In genomic region chr10:69802424-69803161, GRCh38 we compare ENCODE assay signal across 8 cellular contexts. TPM values are rescaled to one million over a fixed set of nuclear protein-coding genes. Genes with fewer than 3 reads are reported as not detected.
DNase-seq lines count a peak whose midpoint lies in the region; ATAC-seq and TF ChIP-seq lines count a peak whose summit lies in the region.

No MANE protein-coding gene starts in this region.

- H3K27me3 Mint-ChIP-seq in WTC11 (ENCODE audit: low read depth) = peaks cover 63% of the 10 kb centered on the region
- H3K27me3 Mint-ChIP-seq in activated naive CD4-positive, alpha-beta T cell treated with anti-CD3 and anti-CD28 coated beads for 36 hours (ENCODE audit: low read depth) = peaks cover 39% of the 10 kb centered on the region

- intact Hi-C loops in right cardiac atrium (cut with DNase I) = loop anchor here in 3 of 4 donors (5.0 to 10.0 kb wide), 5 partner anchors 70 to 160 kb away; no protein-coding TSS in a partner anchor
- intact Hi-C loops in sigmoid colon (cut with DNase I) = loop anchor here (5.0 to 10.0 kb wide), 2 partner anchors 110 to 158 kb away; no protein-coding TSS in a partner anchor
- intact Hi-C loops in activated naive CD4-positive, alpha-beta T cell treated with anti-CD3 and anti-CD28 coated beads for 36 hours (cut with micrococcal nuclease) = loop anchor here (5.0 to 10.0 kb wide), 3 partner anchors 55 to 288 kb away; no protein-coding TSS in a partner anchor

- H3K27ac Mint-ChIP-seq in WTC11 = no peak overlapping the region
- H3K27ac Mint-ChIP-seq in activated naive CD4-positive, alpha-beta T cell treated with anti-CD3 and anti-CD28 coated beads for 36 hours = no peak overlapping the region

- H3K27ac ChIP-seq in right cardiac atrium (ENCODE audit: low read length) = peak overlapping the region; percentile 46
- peak overlapping the region in 3 of 4 donors; percentile 0 to 49 (median 27) for H3K27ac ChIP-seq in sigmoid colon

- CTCF ChIA-PET in WTC11 (lab: Charles Lee) = interaction anchor here (0.7 to 10.8 kb wide), 13 partner anchors 13 to 344 kb away, joined by 3 to 92 read pairs (median 4); partner anchors contain the start of gene TYSND1
- CTCF ChIA-PET in activated naive CD4-positive, alpha-beta T cell treated with anti-CD3 and anti-CD28 coated beads for 36 hours (lab: Charles Lee) = no interaction called here

- DNase-seq in GM03348 (ENCODE audit: low spot score) (peak; percentile 77), WTC11 (ENCODE audit: low spot score) (peak; percentile 54), right cardiac atrium (peak; percentile 45 to 84 (median 79)), sigmoid colon (no peak), SKM-1 treated with dmso at 0.1 percent for 144 hours (lab: John Stamatoyannopoulos, UW; ENCODE audit: unreplicated experiment) (no peak), NCI-H446 (lab: John Stamatoyannopoulos, UW) (no peak)
- DNase-seq in activated naive CD4-positive, alpha-beta T cell treated with anti-CD3 and anti-CD28 coated beads for 36 hours = no peak
- no peak for DNase-seq in effector CD8-positive, alpha-beta T cell (lab: John Stamatoyannopoulos, UW)

- POLR2A ChIA-PET in WTC11 (lab: Charles Lee) = no interaction called here

- peaks cover 48% of the 10 kb centered on the region for H3K4me1 Mint-ChIP-seq in WTC11
- H3K4me1 Mint-ChIP-seq in activated naive CD4-positive, alpha-beta T cell treated with anti-CD3 and anti-CD28 coated beads for 36 hours (ENCODE audit: low read depth) = peaks cover 9% of the 10 kb centered on the region

- ATAC-seq in WTC11 = peak; percentile 12
- peak; percentile 63 to 76 for ATAC-seq in right cardiac atrium

- H3K27me3 ChIP-seq in right cardiac atrium (ENCODE audit: control insufficient read depth, insufficient read depth) (no peaks in the 10 kb centered on the region), sigmoid colon (peaks cover 0 to 26% (median 21%) of the 10 kb centered on the region in 3 donors)

- WGBS in right cardiac atrium = 6% methylated on average over 80 of the region's 80 CpGs
- 1 to 2% methylated on average over 80 of the region's 80 CpGs for WGBS in sigmoid colon, 2 donors

- H3K4me1 ChIP-seq in right cardiac atrium (ENCODE audit: control insufficient read depth, insufficient read depth, low read length) = peaks cover 3% of the 10 kb centered on the region
- H3K4me1 ChIP-seq in sigmoid colon = peaks cover 0 to 26% (median 21%) of the 10 kb centered on the region in 4 donors

- H3K36me3 Mint-ChIP-seq in WTC11 = no peaks in the 10 kb centered on the region
- no peaks in the 10 kb centered on the region for H3K36me3 Mint-ChIP-seq in activated naive CD4-positive, alpha-beta T cell treated with anti-CD3 and anti-CD28 coated beads for 36 hours (ENCODE audit: low read depth)

- no peak for TF ChIP-seq EP300 in sigmoid colon (IDR thresholded peaks at IDR 0.05)

- TF ChIP-seq POLR2A in sigmoid colon (IDR thresholded peaks at IDR 0.05) = no peak

- H3K4me3 Mint-ChIP-seq in WTC11 = peak overlapping the region; percentile 81
- no peak overlapping the region for H3K4me3 Mint-ChIP-seq in activated naive CD4-positive, alpha-beta T cell treated with anti-CD3 and anti-CD28 coated beads for 36 hours

- H3K36me3 ChIP-seq in sigmoid colon = no peaks in the 10 kb centered on the region

- H3K4me3 ChIP-seq in right cardiac atrium (ENCODE audit: low read length) (peak overlapping the region; percentile 19), sigmoid colon (peak overlapping the region; percentile 26 to 52 (median 43))

- no peaks in the 10 kb centered on the region for H3K9me3 ChIP-seq in right cardiac atrium (ENCODE audit: control insufficient read depth, low read length)
- no peaks in the 10 kb centered on the region for H3K9me3 ChIP-seq in sigmoid colon

- TF ChIP-seq CTCF in WTC11 (IDR thresholded peaks at IDR 0.05) (no peak), sigmoid colon (IDR thresholded peaks at IDR 0.05) (no peak)

- H3K9me3 Mint-ChIP-seq in WTC11 = no peaks in the 10 kb centered on the region
- no peaks in the 10 kb centered on the region for H3K9me3 Mint-ChIP-seq in activated naive CD4-positive, alpha-beta T cell treated with anti-CD3 and anti-CD28 coated beads for 36 hours

TF ChIP-seq in WTC11, 78 proteins besides CTCF, POLR2A, EP300 and RAD21:
- TF ChIP-seq, protein P1, sequence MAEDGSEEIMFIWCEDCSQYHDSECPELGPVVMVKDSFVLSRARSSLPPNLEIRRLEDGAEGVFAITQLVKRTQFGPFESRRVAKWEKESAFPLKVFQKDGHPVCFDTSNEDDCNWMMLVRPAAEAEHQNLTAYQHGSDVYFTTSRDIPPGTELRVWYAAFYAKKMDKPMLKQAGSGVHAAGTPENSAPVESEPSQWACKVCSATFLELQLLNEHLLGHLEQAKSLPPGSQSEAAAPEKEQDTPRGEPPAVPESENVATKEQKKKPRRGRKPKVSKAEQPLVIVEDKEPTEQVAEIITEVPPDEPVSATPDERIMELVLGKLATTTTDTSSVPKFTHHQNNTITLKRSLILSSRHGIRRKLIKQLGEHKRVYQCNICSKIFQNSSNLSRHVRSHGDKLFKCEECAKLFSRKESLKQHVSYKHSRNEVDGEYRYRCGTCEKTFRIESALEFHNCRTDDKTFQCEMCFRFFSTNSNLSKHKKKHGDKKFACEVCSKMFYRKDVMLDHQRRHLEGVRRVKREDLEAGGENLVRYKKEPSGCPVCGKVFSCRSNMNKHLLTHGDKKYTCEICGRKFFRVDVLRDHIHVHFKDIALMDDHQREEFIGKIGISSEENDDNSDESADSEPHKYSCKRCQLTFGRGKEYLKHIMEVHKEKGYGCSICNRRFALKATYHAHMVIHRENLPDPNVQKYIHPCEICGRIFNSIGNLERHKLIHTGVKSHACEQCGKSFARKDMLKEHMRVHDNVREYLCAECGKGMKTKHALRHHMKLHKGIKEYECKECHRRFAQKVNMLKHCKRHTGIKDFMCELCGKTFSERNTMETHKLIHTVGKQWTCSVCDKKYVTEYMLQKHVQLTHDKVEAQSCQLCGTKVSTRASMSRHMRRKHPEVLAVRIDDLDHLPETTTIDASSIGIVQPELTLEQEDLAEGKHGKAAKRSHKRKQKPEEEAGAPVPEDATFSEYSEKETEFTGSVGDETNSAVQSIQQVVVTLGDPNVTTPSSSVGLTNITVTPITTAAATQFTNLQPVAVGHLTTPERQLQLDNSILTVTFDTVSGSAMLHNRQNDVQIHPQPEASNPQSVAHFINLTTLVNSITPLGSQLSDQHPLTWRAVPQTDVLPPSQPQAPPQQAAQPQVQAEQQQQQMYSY (CRISPR knock-in tag; IDR thresholded peaks at IDR 0.05) = 0 out of 2 replicates have a peak, but pooled peaks have one; percentile 21
- TF ChIP-seq OVOL2 (CRISPR knock-in tag; IDR thresholded peaks at IDR 0.05; ENCODE audit: borderline replicate concordance) (no peak), GTF2I (CRISPR knock-in tag; conservative IDR thresholded peaks at IDR 0.05) (no peak), ETV6 (CRISPR knock-in tag; IDR thresholded peaks at IDR 0.05) (peak; percentile 69; the same call in 1 of the 2 replicates), FOXK1 (CRISPR knock-in tag; IDR thresholded peaks at IDR 0.05) (0 out of 2 replicates have a peak, but pooled peaks have one; percentile 31), NR2C2 (CRISPR knock-in tag; IDR thresholded peaks at IDR 0.05) (no peak), TCF7 (CRISPR knock-in tag; IDR thresholded peaks at IDR 0.05; ENCODE audit: low read depth) (peak; percentile 21; the same call in 1 of the 2 replicates), ZNF263 (CRISPR knock-in tag; IDR thresholded peaks at IDR 0.05; ENCODE audit: low read depth) (0 out of 2 replicates have a peak, but pooled peaks have one; percentile 37)
- TF ChIP-seq, protein P2, sequence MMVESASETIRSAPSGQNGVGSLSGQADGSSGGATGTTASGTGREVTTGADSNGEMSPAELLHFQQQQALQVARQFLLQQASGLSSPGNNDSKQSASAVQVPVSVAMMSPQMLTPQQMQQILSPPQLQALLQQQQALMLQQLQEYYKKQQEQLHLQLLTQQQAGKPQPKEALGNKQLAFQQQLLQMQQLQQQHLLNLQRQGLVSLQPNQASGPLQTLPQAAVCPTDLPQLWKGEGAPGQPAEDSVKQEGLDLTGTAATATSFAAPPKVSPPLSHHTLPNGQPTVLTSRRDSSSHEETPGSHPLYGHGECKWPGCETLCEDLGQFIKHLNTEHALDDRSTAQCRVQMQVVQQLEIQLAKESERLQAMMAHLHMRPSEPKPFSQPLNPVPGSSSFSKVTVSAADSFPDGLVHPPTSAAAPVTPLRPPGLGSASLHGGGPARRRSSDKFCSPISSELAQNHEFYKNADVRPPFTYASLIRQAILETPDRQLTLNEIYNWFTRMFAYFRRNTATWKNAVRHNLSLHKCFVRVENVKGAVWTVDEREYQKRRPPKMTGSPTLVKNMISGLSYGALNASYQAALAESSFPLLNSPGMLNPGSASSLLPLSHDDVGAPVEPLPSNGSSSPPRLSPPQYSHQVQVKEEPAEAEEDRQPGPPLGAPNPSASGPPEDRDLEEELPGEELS (CRISPR knock-in tag; IDR thresholded peaks at IDR 0.05) = 0 out of 2 replicates have a peak, but pooled peaks have one; percentile 13
- TF ChIP-seq, protein P3, sequence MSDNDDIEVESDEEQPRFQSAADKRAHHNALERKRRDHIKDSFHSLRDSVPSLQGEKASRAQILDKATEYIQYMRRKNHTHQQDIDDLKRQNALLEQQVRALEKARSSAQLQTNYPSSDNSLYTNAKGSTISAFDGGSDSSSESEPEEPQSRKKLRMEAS (CRISPR knock-in tag; IDR thresholded peaks at IDR 0.05) = peak; percentile 38; the same call in 1 of the 2 replicates
TF ChIP-seq in WTC11: peak in this region for 7.

RNA-seq across cellular contexts. Expression of gene COL13A1, which starts 0.9 kb away (rescaled TPM):
- total RNA-seq in WTC11 (2021) (3.5 to 7.1 TPM (median 4.2 TPM) in 3 replicates), right cardiac atrium (10 to 100 TPM in 2 of 4 donors, 1 to 10 TPM in 2; 4.4 to 13.7 (median 10.4) TPM), sigmoid colon (1 to 10 TPM; 2.9 to 5.7 (median 5.0) TPM)
- polyA plus RNA-seq in right cardiac atrium (6.8 TPM), sigmoid colon (1 to 10 TPM in 2 of 3 donors, under 1 TPM in 1; 0.69 to 1.9 (median 1.8) TPM)
- not detected for total RNA-seq in activated naive CD4-positive, alpha-beta T cell treated with anti-CD3 and anti-CD28 coated beads for 36 hours

Comparison
In these comparisons a context has a peak if more than half of its experiments do, and no peak if none do; other contexts are left out.
1. DNase-seq: peak in GM03348 (single experiment), WTC11 (single experiment) and right cardiac atrium (3 of 3); none in sigmoid colon (single experiment), activated naive CD4-positive, alpha-beta T cell treated with anti-CD3 and anti-CD28 coated beads for 36 hours (single experiment), SKM-1 treated with dmso at 0.1 percent for 144 hours (single experiment), NCI-H446 (0 of 2) and effector CD8-positive, alpha-beta T cell (single experiment).